8 cellular contexts compared by ENCODE assay signal in the genomic region with DNA sequence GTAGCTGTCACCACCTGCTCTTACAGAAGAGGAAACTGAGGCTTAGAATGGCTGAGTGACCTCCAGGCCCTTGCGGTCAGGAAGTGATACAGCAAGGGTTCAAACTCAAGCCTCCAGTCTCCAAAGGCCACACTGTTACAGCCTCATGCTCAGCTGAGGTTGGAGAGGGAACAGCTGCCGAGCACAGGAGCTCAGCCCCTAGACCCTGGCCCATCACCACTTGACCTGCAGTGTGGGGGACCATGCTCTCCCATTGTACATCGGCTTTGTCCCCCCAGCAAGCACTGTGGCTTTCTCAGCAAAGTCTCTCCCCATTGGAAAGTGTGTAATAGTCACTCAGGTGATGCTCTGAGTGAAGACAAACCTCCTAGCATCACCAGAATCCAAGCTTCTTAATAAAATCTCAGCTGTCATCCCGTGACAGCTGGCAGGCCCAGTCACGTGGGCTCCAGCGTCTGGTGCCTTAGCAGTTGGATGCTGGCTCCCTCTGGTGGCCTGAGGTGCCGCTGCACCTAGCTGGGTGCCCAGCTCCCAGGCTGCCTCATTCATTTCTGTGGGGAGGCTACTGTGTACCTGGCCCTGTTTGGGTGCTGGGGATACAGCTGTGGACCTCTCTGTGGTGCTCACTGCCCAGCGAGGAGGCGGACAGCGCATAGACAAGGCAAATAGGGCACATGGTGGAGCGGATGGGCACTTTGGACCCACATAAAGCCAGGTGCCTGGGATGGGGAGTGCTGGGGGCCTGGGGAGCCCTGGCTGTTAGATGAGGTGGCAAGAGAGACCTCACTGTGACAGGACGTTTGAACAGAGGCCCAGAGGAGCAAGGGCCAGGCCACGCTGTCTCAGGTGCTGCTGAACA. TPM values are rescaled to one million over a fixed set of nuclear protein-coding genes. Genes with fewer than 3 reads are reported as not detected.
DNase-seq lines count a peak whose midpoint lies in the region; ATAC-seq, FAIRE-seq and TF ChIP-seq lines count a peak whose summit lies in the region.

No MANE protein-coding gene starts in this region.

- FAIRE-seq in A549 (lab: Jason Lieb, UNC): peak; percentile 89

- H3K4me3 ChIP-seq in A549 (no peak overlapping the region), colonic mucosa (no peak overlapping the region), left lung (no peak overlapping the region)

- TF ChIP-seq EP300 in A549 (IDR thresholded peaks at IDR 0.05): no peak

- H3K9me3 ChIP-seq in A549 (no peaks in the 10 kb centered on the region), colonic mucosa (no peaks in the 10 kb centered on the region), left lung (no peaks in the 10 kb centered on the region)

- TF ChIP-seq RAD21 in A549 (conservative IDR thresholded peaks at IDR 0.05 in 1 of 2, IDR thresholded peaks at IDR 0.05 in 1 of 2): peak; percentile 93 to 97

- no peak overlapping the region for H3K4me2 ChIP-seq in A549

- DNase-seq in A549 (ENCODE audit: low read depth in 1 of 2, low spot score in 1 of 2): peak; percentile 81 to 95
- DNase-seq in NCI-H460 (ENCODE audit: extremely low read depth, low read depth): peak; percentile 67
- peak; percentile 90 for DNase-seq in activated CD4-positive, alpha-beta T cell treated with anti-CD3 and anti-CD28 coated beads for 48 hours
- DNase-seq in colonic mucosa: peak; percentile 87
- DNase-seq in left lung: peak; percentile 90 to 96
- DNase-seq in stimulated activated CD4-positive, alpha-beta T cell treated with anti-CD3 and anti-CD28 coated beads, Interleukin-4, amount 100 ng/mL, for 24 hours: peak; percentile 86

- POLR2A ChIA-PET in A549 (lab: Yijun Ruan, JAX): interaction anchor here (0.5 to 0.7 kb wide), 2 partner anchors 33 to 148 kb away, joined by 3 read pairs; no protein-coding TSS in a partner anchor

- H3K27ac ChIP-seq in A549: 0 out of 6 replicates have a peak overlapping the region, but pooled peaks of 1 of the 2 experiments have one; percentile 41
- H3K27ac ChIP-seq in colonic mucosa: no peak overlapping the region
- H3K27ac ChIP-seq in left lung: no peak overlapping the region

- CTCF ChIA-PET in A549 (lab: Yijun Ruan, JAX): interaction anchor here (0.6 to 11.4 kb wide), 60 partner anchors 12 to 287 kb away, joined by 3 to 156 read pairs (median 5); partner anchors contain the start of genes DAGLA and MYRF

- 23% methylated on average over 10 of the region's 13 CpGs for WGBS in A549 (ENCODE audit: missing lambda C conversion rate)

- no peak for TF ChIP-seq POLR2A in A549 (IDR thresholded peaks at IDR 0.05; ENCODE audit: low read length)

- TF ChIP-seq CTCF in A549 (IDR thresholded peaks at IDR 0.05) (peak; percentile 94), colonic mucosa (IDR thresholded peaks at IDR 0.05) (peak; percentile 99), left lung (IDR thresholded peaks at IDR 0.05) (peak; percentile 98 to 100)

- ATAC-seq in A549 (peak; percentile 69 to 89), GM18517 (IDR thresholded peaks at IDR 0.05; ENCODE audit: unreplicated experiment) (peak; percentile 74), HG03342 (IDR thresholded peaks at IDR 0.05; ENCODE audit: unreplicated experiment) (peak; percentile 80), left lung (peak; percentile 84)

- no peaks in the 10 kb centered on the region for H3K27me3 ChIP-seq in colonic mucosa
- no peaks in the 10 kb centered on the region for H3K27me3 ChIP-seq in left lung

- H3K36me3 ChIP-seq in colonic mucosa (no peaks in the 10 kb centered on the region), left lung (peaks cover 0 to 19% of the 10 kb centered on the region in 2 donors)

- H3K4me1 ChIP-seq in A549 (peaks cover 27% of the 10 kb centered on the region), colonic mucosa (no peaks in the 10 kb centered on the region), left lung (peaks cover 4% of the 10 kb centered on the region in 2 donors)

- intact Hi-C loops in colonic mucosa (cut with DNase I) (no loop called here), left lung (cut with DNase I) (loop anchor here in 1 of 2 donors (5.0 kb wide), 1 partner anchor 51 kb away; the partner anchor contains the start of gene DAGLA)

- no peak overlapping the region for H3K9ac ChIP-seq in colonic mucosa (ENCODE audit: low read depth in 2 of 2, low read length in 2 of 2)

TF ChIP-seq in A549, 52 proteins besides CTCF, POLR2A, EP300 and RAD21 (continues in another document):
- no peak for TF ChIP-seq TFCP2L1 (CRISPR knock-in tag; IDR thresholded peaks at IDR 0.05)
- no peak for TF ChIP-seq JUNB (IDR thresholded peaks at IDR 0.05)
- TF ChIP-seq CHD4 (IDR thresholded peaks at IDR 0.05; ENCODE audit: borderline replicate concordance): no peak
- TF ChIP-seq HEYL (CRISPR knock-in tag; IDR thresholded peaks at IDR 0.05): no peak
- no peak for TF ChIP-seq RFX5 (IDR thresholded peaks at IDR 0.05)
- TF ChIP-seq, protein P1, sequence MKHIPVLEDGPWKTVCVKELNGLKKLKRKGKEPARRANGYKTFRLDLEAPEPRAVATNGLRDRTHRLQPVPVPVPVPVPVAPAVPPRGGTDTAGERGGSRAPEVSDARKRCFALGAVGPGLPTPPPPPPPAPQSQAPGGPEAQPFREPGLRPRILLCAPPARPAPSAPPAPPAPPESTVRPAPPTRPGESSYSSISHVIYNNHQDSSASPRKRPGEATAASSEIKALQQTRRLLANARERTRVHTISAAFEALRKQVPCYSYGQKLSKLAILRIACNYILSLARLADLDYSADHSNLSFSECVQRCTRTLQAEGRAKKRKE (CRISPR knock-in tag; IDR thresholded peaks at IDR 0.05; ENCODE audit: low read depth): no peak
- TF ChIP-seq NPAS2 (CRISPR knock-in tag; IDR thresholded peaks at IDR 0.05; ENCODE audit: borderline replicate concordance): peak; percentile 64
- no peak for TF ChIP-seq MAZ (IDR thresholded peaks at IDR 0.05; ENCODE audit: borderline replicate concordance, low read depth, low read length)
- TF ChIP-seq, protein P2, sequence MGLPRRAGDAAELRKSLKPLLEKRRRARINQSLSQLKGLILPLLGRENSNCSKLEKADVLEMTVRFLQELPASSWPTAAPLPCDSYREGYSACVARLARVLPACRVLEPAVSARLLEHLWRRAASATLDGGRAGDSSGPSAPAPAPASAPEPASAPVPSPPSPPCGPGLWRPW (IDR thresholded peaks at IDR 0.05): no peak
- TF ChIP-seq HOXB13 (CRISPR knock-in tag; IDR thresholded peaks at IDR 0.05; ENCODE audit: low read depth): no peak
- TF ChIP-seq FOSL2 (IDR thresholded peaks at IDR 0.05): no peak
- TF ChIP-seq FOSL2 (CRISPR knock-in tag; IDR thresholded peaks at IDR 0.05): no peak
- TF ChIP-seq RCOR1 (IDR thresholded peaks at IDR 0.05; ENCODE audit: low read depth, low read length): no peak
- TF ChIP-seq KDM5A (IDR thresholded peaks at IDR 0.05): no peak
- no peak for TF ChIP-seq KDM1A (IDR thresholded peaks at IDR 0.05; ENCODE audit: low read depth)
- TF ChIP-seq, protein P3, sequence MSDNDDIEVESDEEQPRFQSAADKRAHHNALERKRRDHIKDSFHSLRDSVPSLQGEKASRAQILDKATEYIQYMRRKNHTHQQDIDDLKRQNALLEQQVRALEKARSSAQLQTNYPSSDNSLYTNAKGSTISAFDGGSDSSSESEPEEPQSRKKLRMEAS (IDR thresholded peaks at IDR 0.05): peak; percentile 77
- TF ChIP-seq POLR2AphosphoS2 (conservative IDR thresholded peaks at IDR 0.05; ENCODE audit: low read length): no peak
- TF ChIP-seq NR3C1 (IDR thresholded peaks at IDR 0.05): no peak
- TF ChIP-seq SMC3 (IDR thresholded peaks at IDR 0.05): peak; percentile 90
- no peak for TF ChIP-seq FOSB (CRISPR knock-in tag; IDR thresholded peaks at IDR 0.05)

RNA-seq across cellular contexts. Expression of gene MYRF, which starts 19.1 kb away (rescaled TPM):
- polyA plus RNA-seq in A549 (2011; rRNA removed) (14.7 and 28.4 TPM in 2 replicates), A549 (2017; fragmentation: RNase III; extraction: RNeasy Plus Mini Kit Qiagen cat#74134 plus additional on column Dnase treatment) (19.2 to 22.3 TPM (median 21.2 TPM) in 3 replicates)
- 12.7 and 17.2 TPM in 2 replicates for polyA plus RNA-seq in A549 (2012; cell fraction: cytosol; rRNA removed)
- 56.5 and 67.6 TPM in 2 replicates for polyA plus RNA-seq in A549 (2012; cell fraction: nucleus; rRNA removed)
- 28.0 and 33.1 TPM in 2 replicates for polyA minus RNA-seq in A549 (2011; rRNA and poly(A)+ RNA removed)
- 0.30 and 0.35 TPM in 2 replicates for total RNA-seq in NCI-H460 (2014; rRNA removed; shearing (Covaris generic))
- 2.4 and 4.8 TPM in 2 replicates for polyA plus RNA-seq in NCI-H460 (2014; cell fraction: nucleus; rRNA removed)
- total RNA-seq in colonic mucosa (10 to 100 TPM in 1 of 2 donors, 1 to 10 TPM in 1; 8.8 to 14.9 TPM), left lung (10 to 100 TPM; 15.4 to 17.3 TPM)

RNA-seq across cellular contexts. Expression of gene DAGLA, which starts 53.2 kb away (rescaled TPM):
- 0.93 and 1.2 TPM in 2 replicates for polyA plus RNA-seq in A549 (2011; rRNA removed)
- polyA plus RNA-seq in A549 (2012; cell fraction: cytosol; rRNA removed): 2.3 and 3.7 TPM in 2 replicates
- 6.3 and 8.7 TPM in 2 replicates for polyA plus RNA-seq in A549 (2012; cell fraction: nucleus; rRNA removed)
- 2.2 to 2.5 TPM (median 2.5 TPM) in 3 replicates for polyA plus RNA-seq in A549 (2017; fragmentation: RNase III; extraction: RNeasy Plus Mini Kit Qiagen cat#74134 plus additional on column Dnase treatment)
- 2.0 and 2.3 TPM in 2 replicates for polyA minus RNA-seq in A549 (2011; rRNA and poly(A)+ RNA removed)
- 0.52 TPM in 2 replicates for total RNA-seq in NCI-H460 (2014; rRNA removed; shearing (Covaris generic))
- polyA plus RNA-seq in NCI-H460 (2014; cell fraction: nucleus; rRNA removed): 0.98 and 1.0 TPM in 2 replicates
- total RNA-seq in colonic mucosa: 10 to 100 TPM in 1 of 2 donors, 1 to 10 TPM in 1; 7.5 to 12.2 TPM
- total RNA-seq in left lung: 1 to 10 TPM; 4.2 to 4.3 TPM

RNA-seq across cellular contexts. Expression of gene TMEM258, which starts 59.0 kb away (rescaled TPM):
- polyA plus RNA-seq in A549 (2011; rRNA removed): 280 and 375 TPM in 2 replicates
- 374 and 375 TPM in 2 replicates for polyA plus RNA-seq in A549 (2012; cell fraction: cytosol; rRNA removed)
- polyA plus RNA-seq in A549 (2012; cell fraction: nucleus; rRNA removed): 150 and 167 TPM in 2 replicates
- polyA plus RNA-seq in A549 (2017; fragmentation: RNase III; extraction: RNeasy Plus Mini Kit Qiagen cat#74134 plus additional on column Dnase treatment): 232 to 262 TPM (median 257 TPM) in 3 replicates
- polyA minus RNA-seq in A549 (2011; rRNA and poly(A)+ RNA removed): 117 and 178 TPM in 2 replicates
- total RNA-seq in NCI-H460 (2014; rRNA removed; shearing (Covaris generic)): 95.4 and 111 TPM in 2 replicates
- 22.1 and 56.4 TPM in 2 replicates for polyA plus RNA-seq in NCI-H460 (2014; cell fraction: nucleus; rRNA removed)
- total RNA-seq in colonic mucosa: 100 to 1,000 TPM; 119 to 149 TPM
- 100 to 1,000 TPM; 129 to 136 TPM for total RNA-seq in left lung

RNA-seq across cellular contexts. Expression of gene FEN1, which starts 59.4 kb away (rescaled TPM):
- polyA plus RNA-seq in A549 (2011; rRNA removed) (36.3 and 38.4 TPM in 2 replicates), A549 (2017; fragmentation: RNase III; extraction: RNeasy Plus Mini Kit Qiagen cat#74134 plus additional on column Dnase treatment) (99.7 to 105 TPM (median 104 TPM) in 3 replicates)
- 65.4 and 69.1 TPM in 2 replicates for polyA plus RNA-seq in A549 (2012; cell fraction: cytosol; rRNA removed)
- 61.1 and 70.5 TPM in 2 replicates for polyA plus RNA-seq in A549 (2012; cell fraction: nucleus; rRNA removed)
- polyA minus RNA-seq in A549 (2011; rRNA and poly(A)+ RNA removed): 38.6 and 47.2 TPM in 2 replicates
- 19.3 and 21.3 TPM in 2 replicates for total RNA-seq in NCI-H460 (2014; rRNA removed; shearing (Covaris generic))
- 48.6 and 79.9 TPM in 2 replicates for polyA plus RNA-seq in NCI-H460 (2014; cell fraction: nucleus; rRNA removed)
- total RNA-seq in colonic mucosa (10 to 100 TPM; 14.4 to 67.9 TPM), left lung (10 to 100 TPM; 13.9 to 23.1 TPM)
